8 cellular contexts compared by ENCODE assay signal in genomic region chr1:202189012-202189790, GRCh38. TPM values are rescaled to one million over a fixed set of nuclear protein-coding genes. Genes with fewer than 3 reads are reported as not detected.
DNase-seq lines count a peak whose midpoint lies in the region; ATAC-seq, FAIRE-seq and TF ChIP-seq lines count a peak whose summit lies in the region.

No MANE protein-coding gene starts in this region.

- FAIRE-seq in kidney (lab: Jason Lieb, UNC) = no peak

- intact Hi-C loops in MCF 10A (cut with micrococcal nuclease) (loop anchor here (1.0 to 10.0 kb wide), 2 partner anchors 126 to 256 kb away; no protein-coding TSS in a partner anchor), kidney (cut with DNase I) (loop anchor here (10.0 kb wide), 1 partner anchor 526 kb away; the partner anchor contains the start of gene SYT2)

- H3K27ac ChIP-seq in kidney (ENCODE audit: low read depth in 2 of 2, low read length in 2 of 2) = no peak overlapping the region

- H3K4me3 ChIP-seq in WI38 (ENCODE audit: low read depth, low read length) = no peak overlapping the region
- H3K4me3 ChIP-seq in kidney (ENCODE audit: low read length in 2 of 2) = no peak overlapping the region

- no peaks in the 10 kb centered on the region for H3K9me3 Mint-ChIP-seq in MCF 10A (ENCODE audit: unreplicated experiment)

- no peak for ATAC-seq in HG03439 (IDR thresholded peaks at IDR 0.05; ENCODE audit: unreplicated experiment)

- CTCF ChIA-PET in MCF 10A (lab: Yijun Ruan, JAX) = interaction anchor here (0.6 to 21.3 kb wide), 65 partner anchors 10 to 1342 kb away, joined by 3 to 954 read pairs (median 5); partner anchors contain the start of genes PTPN7 and UBE2T

- TF ChIP-seq CTCF in WI38 (IDR thresholded peaks at IDR 0.05; ENCODE audit: low read depth, low read length) = peak; percentile 61
- peak; percentile 99 for TF ChIP-seq CTCF in MCF 10A (IDR thresholded peaks at IDR 0.05; ENCODE audit: unreplicated experiment)
- TF ChIP-seq CTCF in kidney (IDR thresholded peaks at IDR 0.05; ENCODE audit: borderline replicate concordance, extremely low read depth, insufficient read depth) = peak; percentile 59

- H3K4me1 ChIP-seq in kidney (ENCODE audit: control insufficient read depth in 1 of 2, insufficient read depth in 1 of 2, low read depth in 1 of 2, low read length in 2 of 2) = peaks cover 0 to 3% of the 10 kb centered on the region in 2 donors

- peaks cover 46% of the 10 kb centered on the region for H3K27me3 Mint-ChIP-seq in MCF 10A (ENCODE audit: insufficient read depth, unreplicated experiment)

- POLR2A ChIA-PET in MCF 10A (lab: Yijun Ruan, JAX) = interaction anchor here (0.6 to 2.7 kb wide), 10 partner anchors 8 to 641 kb away, joined by 3 to 11 read pairs (median 3); no protein-coding TSS in a partner anchor

- no TSS peak for BruUV-seq in MCF 10A (replicated peaks; lab: Mats Ljungman, UMichigan)

- H3K27ac Mint-ChIP-seq in MCF 10A (ENCODE audit: low read depth, unreplicated experiment) = no peak overlapping the region

- peaks cover 5% of the 10 kb centered on the region for H3K36me3 Mint-ChIP-seq in MCF 10A (ENCODE audit: insufficient read depth, unreplicated experiment)

- H3K4me1 Mint-ChIP-seq in MCF 10A (ENCODE audit: insufficient read depth, unreplicated experiment) = peaks cover 6% of the 10 kb centered on the region

- no peaks in the 10 kb centered on the region for H3K9me3 ChIP-seq in kidney (ENCODE audit: control insufficient read depth in 1 of 2, low read length in 2 of 2)

- H3K9ac ChIP-seq in kidney (ENCODE audit: low read length in 2 of 2) = no peak overlapping the region

- DNase-seq in NCI-H345 (lab: John Stamatoyannopoulos, UW) = peak; percentile 74
- DNase-seq in NCI-H345 treated with DMSO at 0.1 percent for 48 hours (lab: John Stamatoyannopoulos, UW; ENCODE audit: unreplicated experiment) = no peak
- peak; percentile 26 for DNase-seq in NCI-H1092 treated with DMSO at 0.1 percent for 48 hours (lab: John Stamatoyannopoulos, UW)
- DNase-seq in MCF 10A (ENCODE audit: unreplicated experiment) = peak; percentile 87
- DNase-seq in kidney = peak; percentile 89
- DNase-seq in stimulated activated CD4-positive, alpha-beta T cell treated with anti-CD3 and anti-CD28 coated beads, Interleukin-2, amount 100 ng/mL, for 48 hours = peak; percentile 85

- H3K36me3 ChIP-seq in kidney (ENCODE audit: control insufficient read depth in 1 of 2, insufficient read depth in 2 of 2, low read length in 2 of 2) = no peaks in the 10 kb centered on the region

- no peak overlapping the region for H3K4me3 Mint-ChIP-seq in MCF 10A (ENCODE audit: unreplicated experiment)

RNA-seq across cellular contexts. Expression of gene LGR6, which starts 4.4 kb away (rescaled TPM):
- 0.32 and 0.56 TPM in 2 replicates for total RNA-seq in MCF 10A (2022)
- total RNA-seq in kidney = 4.1 TPM
- polyA plus RNA-seq in kidney (ENCODE audit: insufficient read depth, low read depth, low replicate concordance) = 1.8 TPM

RNA-seq across cellular contexts. Expression of gene PTPN7, which starts 28.8 kb away (rescaled TPM):
- total RNA-seq in MCF 10A (2022) (not detected in 2 replicates), kidney (5.5 TPM)
- 3.5 TPM for polyA plus RNA-seq in kidney (ENCODE audit: insufficient read depth, low read depth, low replicate concordance)

RNA-seq across cellular contexts. Expression of gene ARL8A, which starts 44.7 kb away (rescaled TPM):
- total RNA-seq in MCF 10A (2022) (94.8 and 126 TPM in 2 replicates), kidney (72.2 TPM)
- 60.8 TPM for polyA plus RNA-seq in kidney (ENCODE audit: insufficient read depth, low read depth, low replicate concordance)
